ENCODE assay signal across 22 cellular contexts in genomic region chr12:79260923-79261322, GRCh38.
DNase-seq lines count a peak whose midpoint lies in the region; FAIRE-seq and TF ChIP-seq lines count a peak whose summit lies in the region.
"Had no signal": no experiment of that assay in that cellular context is flagged by ENCODE, and none has a peak within 500 bp of the region (broad histone marks: within the 10 kb centered on the region; RNA-seq: fewer than 3 reads in every experiment).

No MANE protein-coding gene starts in this region.

- no peak for DNase-seq in H54 (ENCODE audit: insufficient read length, low spot score)
- DNase-seq in NCI-H69 (lab: John Stamatoyannopoulos, UW): peak; percentile 6
- peak; percentile 8 for DNase-seq in brain pericyte (ENCODE audit: low read depth, low spot score)
- no peak for DNase-seq in nephron progenitor cell
- no peak for DNase-seq in HPDE6-E6E7 (ENCODE audit: extremely low spot score)
- DNase-seq in stimulated activated CD4-positive, alpha-beta T cell treated with anti-CD3 and anti-CD28 coated beads, Interleukin-4, amount 100 ng/mL, for 1 hour: no peak
- no peak for DNase-seq in GDM1 (lab: John Stamatoyannopoulos, UW)
- DNase-seq: 8988T; ACHN; AML-193; BE2C; CD4-positive, alpha-beta T cell; CD8-positive, alpha-beta memory T cell; DMS53; DMS79 treated with DMSO at 0.1 percent for 48 hours; GOT3; H7; HCEC 1CT; HFFc6 had no signal

- peak overlapping the region; percentile 91 for H3K27ac Mint-ChIP-seq in nephron progenitor cell
- H3K27ac Mint-ChIP-seq: CD14-positive monocyte; CD4-positive, alpha-beta T cell; CD8-positive, alpha-beta memory T cell; HFFc6 had no signal

- TF ChIP-seq POLR2A in H54 (IDR thresholded peaks at IDR 0.05; ENCODE audit: low read depth, low read length): no peak

- peak; percentile 33 for FAIRE-seq in H54 (lab: Jason Lieb, UNC)
- FAIRE-seq: A549, GM12892 had no signal

- H3K4me1 Mint-ChIP-seq in nephron progenitor cell: peaks cover 46% of the 10 kb centered on the region
- H3K4me1 Mint-ChIP-seq: CD14-positive monocyte; CD8-positive, alpha-beta memory T cell had no signal

- no peak overlapping the region for H3K4me3 Mint-ChIP-seq in nephron progenitor cell
- H3K4me3 Mint-ChIP-seq: CD14-positive monocyte; CD4-positive, alpha-beta T cell; CD8-positive, alpha-beta memory T cell; HFFc6 had no signal

- H3K9me3 Mint-ChIP-seq in nephron progenitor cell: no peaks in the 10 kb centered on the region
- H3K9me3 Mint-ChIP-seq: CD4-positive, alpha-beta T cell; HFFc6 had no signal

- H3K36me3 Mint-ChIP-seq in nephron progenitor cell (ENCODE audit: low read depth): no peaks in the 10 kb centered on the region
- H3K36me3 Mint-ChIP-seq: CD14-positive monocyte; CD8-positive, alpha-beta memory T cell had no signal

- TF ChIP-seq CTCF in nephron progenitor cell (IDR thresholded peaks at IDR 0.05): no peak

- H3K27me3 Mint-ChIP-seq in nephron progenitor cell (ENCODE audit: low read depth, poor library complexity): no peaks in the 10 kb centered on the region
- H3K27me3 Mint-ChIP-seq: CD4-positive, alpha-beta T cell; CD8-positive, alpha-beta memory T cell had no signal

Comparison
In these comparisons a context has a peak if more than half of its experiments do, and no peak if none do; other contexts are left out.
1. DNase-seq: peak in NCI-H69 (single experiment) and brain pericyte (single experiment); none in H54 (single experiment), nephron progenitor cell (single experiment), HPDE6-E6E7 (single experiment), stimulated activated CD4-positive, alpha-beta T cell treated with anti-CD3 and anti-CD28 coated beads, Interleukin-4, amount 100 ng/mL, for 1 hour (single experiment) and GDM1 (single experiment).